5 cellular contexts compared by ENCODE assay signal in genomic region chr2:242078426-242078825, GRCh38.
DNase-seq lines count a peak whose midpoint lies in the region; FAIRE-seq and TF ChIP-seq lines count a peak whose summit lies in the region.
"Not testable (repeated sequence)": the region's sequence is repeated elsewhere in the genome, so short reads cannot be mapped to it uniquely, and the experiment has no call there.

No MANE protein-coding gene starts in this region.

- H3K36me3 ChIP-seq in bronchial epithelial cell (ENCODE audit: control insufficient read depth, insufficient read depth, low read length) = not testable (repeated sequence)

- H3K27me3 ChIP-seq in bronchial epithelial cell (ENCODE audit: control insufficient read depth, insufficient read depth, low read length) = not testable (repeated sequence)

- peak; percentile 66 for FAIRE-seq in bronchial epithelial cell (lab: Jason Lieb, UNC)

- TF ChIP-seq CTCF in bronchial epithelial cell (IDR thresholded peaks at IDR 0.05; ENCODE audit: insufficient read depth, low read length, severe bottlenecking); epithelial cell of proximal tubule (conservative IDR thresholded peaks at IDR 0.05; ENCODE audit: low read depth, low read length): not testable (repeated sequence)

- H3K4me3 ChIP-seq in bronchial epithelial cell (ENCODE audit: low read depth, low read length); epithelial cell of proximal tubule (ENCODE audit: low read depth, low read length): not testable (repeated sequence)

- in situ Hi-C loops in ACHN (cut with HindIII; ENCODE audit: low pct_ligation_motif_present, low pct_unique_long_range_greater_than_20kb, low sequenced_read_pairs); Caki2 (cut with HindIII; ENCODE audit: low pct_unique_long_range_greater_than_20kb, low sequenced_read_pairs): not testable (repeated sequence)

- DNase-seq in ACHN = peak; percentile 23
- peak; percentile 36 for DNase-seq in Caki2 (ENCODE audit: low read depth)
- DNase-seq in bronchial epithelial cell (ENCODE audit: low read depth) = not testable (repeated sequence)
- DNase-seq in epithelial cell of proximal tubule (ENCODE audit: low read depth) = peak; percentile 51
- peak; percentile 43 for DNase-seq in renal cortical epithelial cell (ENCODE audit: low read depth)
